ENCODE assay signal across 1 cellular context in genomic region chr12:2118061-2118460, GRCh38.
TF ChIP-seq lines count a peak whose summit lies in the region.

No MANE protein-coding gene starts in this region.

TF ChIP-seq in K562, 482 proteins besides CTCF, POLR2A, EP300 and RAD21 (continued from another document):
- TF ChIP-seq IRF1 (CRISPR knock-in tag; IDR thresholded peaks at IDR 0.05; ENCODE audit: borderline replicate concordance) (no peak), ZFP36 (IDR thresholded peaks at IDR 0.05; ENCODE audit: low read depth, low read length, partially characterized antibody) (no peak), FOXJ2 (tag; IDR thresholded peaks at IDR 0.05) (no peak), ZNF644 (tag; IDR thresholded peaks at IDR 0.05; ENCODE audit: low read depth) (no peak), E2F8 (IDR thresholded peaks at IDR 0.05; ENCODE audit: low read depth, partially characterized antibody) (no peak), ZNF609 (CRISPR knock-in tag; IDR thresholded peaks at IDR 0.05; ENCODE audit: borderline replicate concordance) (no peak), ZNF12 (CRISPR knock-in tag; IDR thresholded peaks at IDR 0.05) (no peak), CBFA2T3 (IDR thresholded peaks at IDR 0.05) (no peak), ZKSCAN3 (CRISPR knock-in tag; IDR thresholded peaks at IDR 0.05) (no peak), HOXB6 (CRISPR knock-in tag; IDR thresholded peaks at IDR 0.05; ENCODE audit: borderline replicate concordance) (no peak), DACH1 (IDR thresholded peaks at IDR 0.05; ENCODE audit: partially characterized antibody) (no peak), ETV5 (CRISPR knock-in tag; IDR thresholded peaks at IDR 0.05; ENCODE audit: low read depth) (no peak), PRMT5 (CRISPR knock-in tag; IDR thresholded peaks at IDR 0.05) (no peak), MBD2 (IDR thresholded peaks at IDR 0.05; ENCODE audit: borderline replicate concordance, low read depth) (no peak), ZBTB1 (CRISPR knock-in tag; IDR thresholded peaks at IDR 0.05; ENCODE audit: borderline replicate concordance, low read depth) (no peak)
- TF ChIP-seq, protein P1, sequence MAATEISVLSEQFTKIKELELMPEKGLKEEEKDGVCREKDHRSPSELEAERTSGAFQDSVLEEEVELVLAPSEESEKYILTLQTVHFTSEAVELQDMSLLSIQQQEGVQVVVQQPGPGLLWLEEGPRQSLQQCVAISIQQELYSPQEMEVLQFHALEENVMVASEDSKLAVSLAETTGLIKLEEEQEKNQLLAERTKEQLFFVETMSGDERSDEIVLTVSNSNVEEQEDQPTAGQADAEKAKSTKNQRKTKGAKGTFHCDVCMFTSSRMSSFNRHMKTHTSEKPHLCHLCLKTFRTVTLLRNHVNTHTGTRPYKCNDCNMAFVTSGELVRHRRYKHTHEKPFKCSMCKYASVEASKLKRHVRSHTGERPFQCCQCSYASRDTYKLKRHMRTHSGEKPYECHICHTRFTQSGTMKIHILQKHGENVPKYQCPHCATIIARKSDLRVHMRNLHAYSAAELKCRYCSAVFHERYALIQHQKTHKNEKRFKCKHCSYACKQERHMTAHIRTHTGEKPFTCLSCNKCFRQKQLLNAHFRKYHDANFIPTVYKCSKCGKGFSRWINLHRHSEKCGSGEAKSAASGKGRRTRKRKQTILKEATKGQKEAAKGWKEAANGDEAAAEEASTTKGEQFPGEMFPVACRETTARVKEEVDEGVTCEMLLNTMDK (IDR thresholded peaks at IDR 0.05; ENCODE audit: borderline replicate concordance, insufficient read depth, low read depth, low read length, poor library complexity, severe bottlenecking), result no peak
